In genomic region chr5:168612996-168613395, GRCh38 we compare ENCODE assay signal across 12 cellular contexts. TPM values are rescaled to one million over a fixed set of nuclear protein-coding genes. Genes with fewer than 3 reads are reported as not detected.
DNase-seq lines count a peak whose midpoint lies in the region; ATAC-seq and TF ChIP-seq lines count a peak whose summit lies in the region.
"Had no signal": no experiment of that assay in that cellular context is flagged by ENCODE, and none has a peak within 500 bp of the region (broad histone marks: within the 10 kb centered on the region; RNA-seq: fewer than 3 reads in every experiment).

No MANE protein-coding gene starts in this region.

- no peak for TF ChIP-seq POLR2A in Peyer's patch (IDR thresholded peaks at IDR 0.05)

- H3K36me3 ChIP-seq in Peyer's patch: no peaks in the 10 kb centered on the region
- H3K36me3 ChIP-seq: tibial artery had no signal

- DNase-seq in activated CD4-positive, alpha-beta T cell treated with anti-CD3 and anti-CD28 coated beads for 36 hours: no peak
- DNase-seq in activated CD4-positive, alpha-beta T cell treated with anti-CD3 and anti-CD28 coated beads, Interleukin-2, amount 50 U/mL, for 48 hours: no peak
- DNase-seq in Peyer's patch: peak in 1 of 3 donors; percentile 54
- DNase-seq in fibroblast of pulmonary artery (ENCODE audit: low read depth): peak; percentile 10
- peak; percentile 4 for DNase-seq in renal cortical epithelial cell (ENCODE audit: low read depth)
- no peak for DNase-seq in OCI-M2 (lab: John Stamatoyannopoulos, UW; ENCODE audit: unreplicated experiment)
- DNase-seq in ureter (ENCODE audit: low spot score): no peak
- no peak for DNase-seq in NCI-H524 (lab: John Stamatoyannopoulos, UW)
- DNase-seq: activated CD4-positive, alpha-beta T cell treated with anti-CD3 and anti-CD28 coated beads for 4 hours; tibial artery had no signal

- peak overlapping the region in 3 of 4 donors; percentile 15 to 86 (median 61) for H3K27ac ChIP-seq in Peyer's patch
- H3K27ac ChIP-seq: tibial artery had no signal

- intact Hi-C loops in activated CD4-positive, alpha-beta T cell treated with anti-CD3 and anti-CD28 coated beads for 36 hours (cut with DNase I, micrococcal nuclease): no loop called here

- H3K4me3 Mint-ChIP-seq in activated CD4-positive, alpha-beta T cell treated with anti-CD3 and anti-CD28 coated beads for 36 hours: no peak overlapping the region
- H3K4me3 Mint-ChIP-seq: nephron had no signal

- POLR2A ChIA-PET in activated CD4-positive, alpha-beta T cell treated with anti-CD3 and anti-CD28 coated beads for 36 hours (lab: Charles Lee): interaction anchor here (0.6 kb wide), 1 partner anchor 128 kb away, joined by 4 read pairs; no protein-coding TSS in a partner anchor

- H3K9me3 ChIP-seq in Peyer's patch: no peaks in the 10 kb centered on the region
- H3K9me3 ChIP-seq: tibial artery had no signal

- peak; percentile 89 for ATAC-seq in activated CD4-positive, alpha-beta T cell treated with anti-CD3 and anti-CD28 coated beads for 36 hours
- ATAC-seq: Panc1 had no signal

- H3K36me3 Mint-ChIP-seq in activated CD4-positive, alpha-beta T cell treated with anti-CD3 and anti-CD28 coated beads for 36 hours (ENCODE audit: low read depth): no peaks in the 10 kb centered on the region

- H3K4me1 ChIP-seq in Peyer's patch: peaks cover 0 to 20% (median 0%) of the 10 kb centered on the region in 4 donors
- H3K4me1 ChIP-seq: tibial artery had no signal

- H3K27ac Mint-ChIP-seq in activated CD4-positive, alpha-beta T cell treated with anti-CD3 and anti-CD28 coated beads for 36 hours: peak overlapping the region; percentile 73
- H3K27ac Mint-ChIP-seq: nephron had no signal

- no peaks in the 10 kb centered on the region for H3K9me3 Mint-ChIP-seq in activated CD4-positive, alpha-beta T cell treated with anti-CD3 and anti-CD28 coated beads for 36 hours (ENCODE audit: low read depth)
- H3K9me3 Mint-ChIP-seq: nephron had no signal

- CTCF ChIA-PET in activated CD4-positive, alpha-beta T cell treated with anti-CD3 and anti-CD28 coated beads for 36 hours (lab: Charles Lee): interaction anchor here (1.0 kb wide), 1 partner anchor 9 kb away, joined by 3 read pairs; no protein-coding TSS in a partner anchor

- peaks cover 24% of the 10 kb centered on the region for H3K4me1 Mint-ChIP-seq in activated CD4-positive, alpha-beta T cell treated with anti-CD3 and anti-CD28 coated beads for 36 hours

- H3K27me3 Mint-ChIP-seq in activated CD4-positive, alpha-beta T cell treated with anti-CD3 and anti-CD28 coated beads for 36 hours: no peaks in the 10 kb centered on the region

- no peaks in the 10 kb centered on the region for H3K27me3 ChIP-seq in Peyer's patch
- H3K27me3 ChIP-seq: tibial artery had no signal

- H3K4me3 ChIP-seq in Peyer's patch (no peak overlapping the region), fibroblast of pulmonary artery (replicated peaks; ENCODE audit: low read depth, low read length) (no peak overlapping the region)
- H3K4me3 ChIP-seq: tibial artery had no signal

- TF ChIP-seq CTCF in Peyer's patch (IDR thresholded peaks at IDR 0.05) (no peak), fibroblast of pulmonary artery (IDR thresholded peaks at IDR 0.05; ENCODE audit: low read length, missing control alignments) (no peak)

RNA-seq across cellular contexts. Expression of gene PANK3, which starts 33.8 kb away (rescaled TPM):
- 10 to 100 TPM; 33.8 to 56.2 TPM for total RNA-seq in activated CD4-positive, alpha-beta T cell treated with anti-CD3 and anti-CD28 coated beads for 36 hours
- total RNA-seq in Peyer's patch (10 to 100 TPM; 29.7 to 94.8 (median 73.1) TPM), renal cortical epithelial cell (62.7 and 84.7 TPM in 2 replicates), ureter (43.1 TPM)

Comparison
In these comparisons a context has a peak if more than half of its experiments do, and no peak if none do; other contexts are left out.
1. DNase-seq: peak in fibroblast of pulmonary artery (single experiment) and renal cortical epithelial cell (single experiment); none in activated CD4-positive, alpha-beta T cell treated with anti-CD3 and anti-CD28 coated beads for 36 hours (single experiment), activated CD4-positive, alpha-beta T cell treated with anti-CD3 and anti-CD28 coated beads, Interleukin-2, amount 50 U/mL, for 48 hours (0 of 2), OCI-M2 (single experiment), ureter (single experiment) and NCI-H524 (0 of 2).